Comparison of ENCODE assay signal across 30 cellular contexts in the genomic region with DNA sequence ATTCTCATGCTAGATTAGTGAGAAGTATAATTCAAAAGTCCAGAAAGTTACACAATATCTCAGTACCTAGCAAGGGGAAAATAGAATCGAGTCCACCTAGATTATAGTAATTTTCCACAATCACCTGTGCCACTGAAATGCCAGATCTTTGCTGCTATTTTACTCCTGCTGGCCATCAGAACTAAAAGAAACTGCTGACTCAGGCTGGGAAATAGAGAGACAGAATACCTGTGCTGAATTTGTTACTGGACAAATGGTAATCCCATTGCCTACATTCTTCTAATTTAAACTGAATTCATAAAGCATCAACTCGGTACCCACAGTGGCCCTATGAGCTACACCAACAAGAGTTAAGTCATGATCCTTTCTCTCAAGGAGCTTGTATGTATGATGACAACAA. TPM values are rescaled to one million over a fixed set of nuclear protein-coding genes. Genes with fewer than 3 reads are reported as not detected.
"Had no signal": no experiment of that assay in that cellular context is flagged by ENCODE, and none has a peak within 500 bp of the region (broad histone marks: within the 10 kb centered on the region; RNA-seq: fewer than 3 reads in every experiment).

No MANE protein-coding gene starts in this region.

- DNase-seq: colonic mucosa; cortex of kidney; effector CD8-positive, alpha-beta T cell; effector memory CD8-positive, alpha-beta T cell; endodermal cell; erythroblast; esophagus squamous epithelium; foreskin fibroblast; foreskin melanocyte; heart left ventricle; hypothalamus; immature natural killer cell; islet precursor cell; kidney; kidney glomerular epithelial cell; left cardiac atrium; left lung; left ventricle myocardium superior; lower lobe of right lung; mesenchymal stem cell; mucosa of descending colon; naive B cell had no signal

- H3K4me3 ChIP-seq: colonic mucosa, esophagus squamous epithelium, gastroesophageal sphincter, heart left ventricle, hepatocyte, left lung, lower lobe of right lung, mucosa of descending colon had no signal

- H3K4me1 ChIP-seq: colonic mucosa, esophagus squamous epithelium, gastroesophageal sphincter, heart left ventricle, left lung, lower lobe of right lung had no signal

- H3K9me3 ChIP-seq: colonic mucosa, esophagus squamous epithelium, gastroesophageal sphincter, left lung, lower lobe of right lung, mucosa of descending colon had no signal

- H3K4me2 ChIP-seq: hepatocyte had no signal

- ATAC-seq: effector memory CD8-positive, alpha-beta T cell; esophagus mucosa; gastroesophageal sphincter; heart left ventricle; left cardiac atrium; left lung; left ventricle myocardium superior; lower lobe of right lung; mucosa of descending colon had no signal

- H3K36me3 ChIP-seq: colonic mucosa, esophagus squamous epithelium, gastroesophageal sphincter, heart left ventricle, left lung, lower lobe of right lung had no signal

- H3K79me2 ChIP-seq: hepatocyte had no signal

- H3K27me3 ChIP-seq: colonic mucosa, esophagus squamous epithelium, gastroesophageal sphincter, heart left ventricle, hepatocyte, left lung had no signal

- H2AFZ ChIP-seq: hepatocyte had no signal

- FAIRE-seq: endometrium, kidney had no signal

- H3K27ac ChIP-seq: colonic mucosa, epithelial cell of prostate, esophagus squamous epithelium, gastroesophageal sphincter, heart left ventricle, hepatocyte, left lung, lower lobe of right lung had no signal

RNA-seq across cellular contexts. Expression of a gene that starts 55.0 kb away (rescaled TPM):
- total RNA-seq: dermis microvascular lymphatic vessel endothelial cell, esophagus mucosa, left lung, lower lobe of right lung, lung microvascular endothelial cell, mesenteric fat pad had no signal
- polyA plus RNA-seq: hepatocyte, immature natural killer cell had no signal
